In the genomic region with DNA sequence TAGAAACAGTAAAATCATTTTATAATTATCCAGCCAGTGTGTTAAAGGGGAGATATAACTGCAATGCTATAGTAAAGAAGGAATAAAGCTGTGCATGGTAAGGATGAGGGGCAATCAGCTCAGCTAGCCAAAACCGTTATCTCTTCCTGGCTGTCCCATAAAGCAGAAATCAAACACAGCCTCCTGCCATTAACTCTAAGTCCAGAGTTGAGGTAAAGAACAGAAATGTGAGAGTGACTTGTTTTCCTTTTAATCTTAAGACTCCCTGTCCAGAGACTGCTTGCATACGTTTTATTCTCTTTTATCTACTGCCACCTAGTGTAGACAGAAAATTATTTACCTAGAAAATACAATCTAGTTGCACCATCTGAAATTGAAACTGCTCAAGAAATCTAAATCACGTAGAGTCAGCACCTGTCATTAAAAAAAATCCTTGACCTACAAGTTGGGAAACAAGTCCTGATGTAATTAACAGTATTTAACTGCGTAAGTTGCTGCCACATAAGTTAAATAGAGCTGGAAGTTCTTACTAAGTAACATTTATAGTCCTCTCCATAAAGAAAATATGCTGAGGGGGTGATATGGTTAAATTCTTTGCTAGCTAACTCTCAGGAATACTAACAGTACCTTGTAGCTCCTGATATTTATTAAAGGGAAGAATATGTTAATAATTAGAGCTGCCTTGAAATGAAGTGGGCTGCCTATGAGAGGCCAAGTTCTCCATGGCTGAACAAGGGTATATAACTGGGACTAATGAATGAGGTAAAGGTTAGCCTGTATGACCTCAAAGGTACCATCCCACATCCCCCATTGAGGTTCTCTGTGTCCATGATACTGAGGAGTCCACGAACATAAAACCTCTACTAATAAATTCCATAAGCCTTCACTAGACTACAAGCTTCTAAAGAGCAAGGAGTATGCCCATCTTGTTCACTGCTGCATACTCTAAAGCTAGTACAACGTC, we compare ENCODE assay signal across 8 cellular contexts.
A peak's percentile ranks its signal among the peaks of the same experiment; 100 is the strongest.
DNase-seq lines count a peak whose midpoint lies in the region; ATAC-seq and TF ChIP-seq lines count a peak whose summit lies in the region.

No MANE protein-coding gene starts in this region.

- peaks cover 9% of the 10 kb centered on the region for H3K36me3 Mint-ChIP-seq in activated naive CD8-positive, alpha-beta T cell treated with anti-CD3 and anti-CD28 coated beads for 36 hours

- no peaks in the 10 kb centered on the region for H3K27me3 ChIP-seq in heart left ventricle

- no peaks in the 10 kb centered on the region for H3K27me3 Mint-ChIP-seq in activated naive CD8-positive, alpha-beta T cell treated with anti-CD3 and anti-CD28 coated beads for 36 hours

- H3K4me3 ChIP-seq in heart left ventricle = peak overlapping the region in 6 of 12 donors; percentile 8 to 35 (median 20)

- intact Hi-C loops in heart left ventricle (cut with DNase I) = loop anchor here (1.0 to 10.0 kb wide), 7 partner anchors 307 to 445 kb away; no protein-coding TSS in a partner anchor

- H3K27ac ChIP-seq in heart left ventricle = peak overlapping the region in 8 of 12 donors; percentile 16 to 72 (median 34)

- H3K4me3 Mint-ChIP-seq in activated naive CD8-positive, alpha-beta T cell treated with anti-CD3 and anti-CD28 coated beads for 36 hours = no peak overlapping the region

- TF ChIP-seq CTCF in heart left ventricle (IDR thresholded peaks at IDR 0.05) = peak; percentile 42 to 76 (median 66)

- H3K9me3 Mint-ChIP-seq in activated naive CD8-positive, alpha-beta T cell treated with anti-CD3 and anti-CD28 coated beads for 36 hours = no peaks in the 10 kb centered on the region

- DNase-seq in DMS 273 (lab: John Stamatoyannopoulos, UW; ENCODE audit: unreplicated experiment) = peak; percentile 64
- peak; percentile 46 for DNase-seq in NCI-H345 (lab: John Stamatoyannopoulos, UW)
- DNase-seq in activated naive CD8-positive, alpha-beta T cell treated with anti-CD3 and anti-CD28 coated beads for 36 hours = no peak
- no peak for DNase-seq in heart left ventricle
- peak; percentile 56 for DNase-seq in retina
- no peak for DNase-seq in NK-92 treated with Interleukin-12 subunit alpha and Interleukin-12 subunit beta, amount 100 ng/mL, for 24 hours (lab: John Stamatoyannopoulos, UW)

- peaks cover 26% of the 10 kb centered on the region for H3K4me1 Mint-ChIP-seq in activated naive CD8-positive, alpha-beta T cell treated with anti-CD3 and anti-CD28 coated beads for 36 hours

- H3K4me1 ChIP-seq in heart left ventricle = peaks cover 0 to 16% (median 5%) of the 10 kb centered on the region in 12 donors

- no peak for TF ChIP-seq POLR2A in heart left ventricle (IDR thresholded peaks at IDR 0.05)

- peak overlapping the region; percentile 71 for H3K27ac Mint-ChIP-seq in activated naive CD8-positive, alpha-beta T cell treated with anti-CD3 and anti-CD28 coated beads for 36 hours

- no peaks in the 10 kb centered on the region for H3K9me3 ChIP-seq in heart left ventricle

- WGBS in heart left ventricle, 4 donors = 22 to 30% (median 27%) methylated on average over 6 of the region's 6 CpGs

- H3K36me3 ChIP-seq in heart left ventricle = no peaks in the 10 kb centered on the region

- ATAC-seq in GM19395 (IDR thresholded peaks at IDR 0.05; ENCODE audit: unreplicated experiment) (peak; percentile 98), HG03378 (IDR thresholded peaks at IDR 0.05; ENCODE audit: unreplicated experiment) (peak; percentile 95), heart left ventricle (peak; percentile 83 to 93 (median 87))

Comparison
In these comparisons a context has a peak if more than half of its experiments do, and no peak if none do; other contexts are left out.
1. DNase-seq: peak in DMS 273 (single experiment), NCI-H345 (single experiment) and retina (single experiment); none in activated naive CD8-positive, alpha-beta T cell treated with anti-CD3 and anti-CD28 coated beads for 36 hours (single experiment), heart left ventricle (0 of 5) and NK-92 treated with Interleukin-12 subunit alpha and Interleukin-12 subunit beta, amount 100 ng/mL, for 24 hours (single experiment).
2. Peak in every context shown above with its lines, with median percentiles within 50 percentile points of each other: ATAC-seq.